8 cellular contexts compared by ENCODE assay signal in genomic region chr22:44085743-44086741, GRCh38.
DNase-seq lines count a peak whose midpoint lies in the region; ATAC-seq and TF ChIP-seq lines count a peak whose summit lies in the region.

No MANE protein-coding gene starts in this region.

- no peaks in the 10 kb centered on the region for H3K36me3 Mint-ChIP-seq in CD4-positive, alpha-beta T cell (ENCODE audit: low read depth)

- no peak for ATAC-seq in CD4-positive, alpha-beta T cell (ENCODE audit: poor library complexity)
- ATAC-seq in GM19397 (IDR thresholded peaks at IDR 0.05; ENCODE audit: unreplicated experiment), result no peak

- intact Hi-C loops in esophagus squamous epithelium (cut with DNase I), result no loop called here
- intact Hi-C loops in CD4-positive, alpha-beta T cell (cut with DNase I, micrococcal nuclease), result loop anchor here (1.0 to 2.0 kb wide), 2 partner anchors 93 kb away; no protein-coding TSS in a partner anchor

- no peaks in the 10 kb centered on the region for H3K4me1 Mint-ChIP-seq in CD4-positive, alpha-beta T cell (ENCODE audit: low read depth)

- H3K4me1 ChIP-seq in KMS-11 (ENCODE audit: low read depth, poor library complexity, severe bottlenecking) (no peaks in the 10 kb centered on the region), esophagus squamous epithelium (peaks cover 13 to 65% (median 24%) of the 10 kb centered on the region in 3 donors)

- TF ChIP-seq RAD21 in neural cell (conservative IDR thresholded peaks at IDR 0.05), result peak; percentile 51

- no peak overlapping the region for H3K4me3 ChIP-seq in KMS-11 (IDR thresholded peaks at IDR 0.05; ENCODE audit: insufficient read depth, low read depth, low read length)
- H3K4me3 ChIP-seq in esophagus squamous epithelium, result peak overlapping the region in 2 of 4 donors; percentile 17 to 24
- H3K4me3 ChIP-seq in neural cell (ENCODE audit: low read length), result no peak overlapping the region

- TF ChIP-seq EP300 in neural cell (conservative IDR thresholded peaks at IDR 0.05; ENCODE audit: poor library complexity, severe bottlenecking), result no peak

- WGBS in esophagus squamous epithelium, 2 donors, result 28 to 37% methylated on average over 12 to 18 of the region's 21 CpGs

- H2AFZ ChIP-seq in KMS-11 (ENCODE audit: low read depth), result no peak overlapping the region
- no peak overlapping the region for H2AFZ ChIP-seq in neural cell (ENCODE audit: low read depth, low read length)

- H3K4me2 ChIP-seq in KMS-11, result no peak overlapping the region
- no peak overlapping the region for H3K4me2 ChIP-seq in neural cell (ENCODE audit: low read length)

- H3K27me3 Mint-ChIP-seq in CD4-positive, alpha-beta T cell, result no peaks in the 10 kb centered on the region

- no peak overlapping the region for H3K4me3 Mint-ChIP-seq in CD4-positive, alpha-beta T cell

- H3K36me3 ChIP-seq in KMS-11 (ENCODE audit: insufficient read depth) (no peaks in the 10 kb centered on the region), esophagus squamous epithelium (no peaks in the 10 kb centered on the region), neural cell (ENCODE audit: insufficient read depth, low read length) (no peaks in the 10 kb centered on the region)

- no peak overlapping the region for H3K9ac ChIP-seq in KMS-11
- H3K9ac ChIP-seq in neural cell (ENCODE audit: low read length), result no peak overlapping the region

- no peaks in the 10 kb centered on the region for H3F3A ChIP-seq in neural cell (ENCODE audit: insufficient read depth, low read length, poor library complexity, severe bottlenecking)

- no peak for TF ChIP-seq POLR2A in esophagus squamous epithelium (IDR thresholded peaks at IDR 0.05)

- peak; percentile 21 to 61 for DNase-seq in NCI-H2081 (lab: John Stamatoyannopoulos, UW)
- no peak for DNase-seq in NCI-H2081 treated with DMSO at 0.1 percent for 48 hours (lab: John Stamatoyannopoulos, UW)
- DNase-seq in SHP77 (lab: John Stamatoyannopoulos, UW), result peak; percentile 57 to 84
- DNase-seq in esophagus squamous epithelium (lab: John Stamatoyannopoulos, UW), result no peak
- DNase-seq in CD4-positive, alpha-beta T cell, result no peak

- no peaks in the 10 kb centered on the region for H3K9me3 ChIP-seq in esophagus squamous epithelium
- H3K9me3 ChIP-seq in neural cell (ENCODE audit: low read length), result no peaks in the 10 kb centered on the region
- no peaks in the 10 kb centered on the region for H3K9me3 ChIP-seq in CD4-positive, alpha-beta T cell (ENCODE audit: control insufficient read depth, low read length)

- CTCF ChIA-PET in CD4-positive, alpha-beta T cell (lab: Charles Lee), result interaction anchor here (0.9 to 1.3 kb wide), 2 partner anchors 93 to 96 kb away, joined by 4 to 15 read pairs; no protein-coding TSS in a partner anchor

- H3K9me2 ChIP-seq in neural cell (ENCODE audit: insufficient read depth, low read length), result no peaks in the 10 kb centered on the region

- no peak overlapping the region for H3K27ac Mint-ChIP-seq in CD4-positive, alpha-beta T cell

- peak; percentile 50 for TF ChIP-seq CTCF in KMS-11 (conservative IDR thresholded peaks at IDR 0.05; ENCODE audit: low read depth, low read length)
- peak in 5 of 6 experiments; percentile 32 to 67 (median 54) for TF ChIP-seq CTCF in esophagus squamous epithelium (IDR thresholded peaks at IDR 0.05)
- TF ChIP-seq CTCF in neural cell (IDR thresholded peaks at IDR 0.05; ENCODE audit: poor library complexity, severe bottlenecking), result peak; percentile 37
- no peak for TF ChIP-seq CTCF in CD4-positive, alpha-beta T cell (IDR thresholded peaks at IDR 0.05)

- no peaks in the 10 kb centered on the region for H4K20me1 ChIP-seq in KMS-11 (ENCODE audit: insufficient read depth)
- no peaks in the 10 kb centered on the region for H4K20me1 ChIP-seq in neural cell (ENCODE audit: insufficient read depth)

- H3K27ac ChIP-seq in KMS-11 (no peak overlapping the region), esophagus squamous epithelium (peak overlapping the region in 3 of 4 donors; percentile 67 to 77 (median 68)), neural cell (ENCODE audit: low read length) (peak overlapping the region; percentile 28)
- H3K27ac ChIP-seq in CD4-positive, alpha-beta T cell (ENCODE audit: low read depth, low read length), result no peak overlapping the region

- POLR2A ChIA-PET in CD4-positive, alpha-beta T cell (lab: Charles Lee), result interaction anchor here (1.6 kb wide), 1 partner anchor 93 kb away, joined by 4 read pairs; no protein-coding TSS in a partner anchor

- H3K79me2 ChIP-seq in KMS-11 (ENCODE audit: insufficient read depth, low read depth), result no peaks in the 10 kb centered on the region
- H3K79me2 ChIP-seq in neural cell (replicated peaks; ENCODE audit: insufficient read depth, low read length), result no peaks in the 10 kb centered on the region

- H3K9me3 Mint-ChIP-seq in CD4-positive, alpha-beta T cell, result no peaks in the 10 kb centered on the region

- H3K27me3 ChIP-seq in KMS-11 (ENCODE audit: insufficient read depth, low read depth) (no peaks in the 10 kb centered on the region), esophagus squamous epithelium (peaks cover 0 to 56% (median 0%) of the 10 kb centered on the region in 4 donors), neural cell (ENCODE audit: insufficient read depth, low read depth, low read length) (no peaks in the 10 kb centered on the region)
- H3K27me3 ChIP-seq in CD4-positive, alpha-beta T cell (ENCODE audit: control insufficient read depth, insufficient read depth, low read length), result no peaks in the 10 kb centered on the region

TF ChIP-seq in neural cell, 6 proteins besides CTCF, POLR2A, EP300 and RAD21:
- peak; percentile 28 for TF ChIP-seq SMC3 (conservative IDR thresholded peaks at IDR 0.05; ENCODE audit: poor library complexity)
- no peak for TF ChIP-seq MXI1 (conservative IDR thresholded peaks at IDR 0.05; ENCODE audit: poor library complexity, severe bottlenecking)

Comparison
In these comparisons a context has a peak if more than half of its experiments do, and no peak if none do; other contexts are left out.
1. DNase-seq: peak in NCI-H2081 (2 of 2) and SHP77 (2 of 2); none in NCI-H2081 treated with DMSO at 0.1 percent for 48 hours (single experiment), esophagus squamous epithelium (single experiment) and CD4-positive, alpha-beta T cell (0 of 10).
2. H3K27ac ChIP-seq: peak in esophagus squamous epithelium (3 of 4) and neural cell (single experiment); none in KMS-11 (single experiment) and CD4-positive, alpha-beta T cell (single experiment).